31 cellular contexts compared by ENCODE assay signal in genomic region chr12:79982371-79983062, GRCh38. TPM values are rescaled to one million over a fixed set of nuclear protein-coding genes. Genes with fewer than 3 reads are reported as not detected.
DNase-seq lines count a peak whose midpoint lies in the region; ATAC-seq, FAIRE-seq and TF ChIP-seq lines count a peak whose summit lies in the region.
"Had no signal": no experiment of that assay in that cellular context is flagged by ENCODE, and none has a peak within 500 bp of the region (broad histone marks: within the 10 kb centered on the region; RNA-seq: fewer than 3 reads in every experiment).

No MANE protein-coding gene starts in this region.

- H3K27me3 ChIP-seq in RWPE2 (ENCODE audit: insufficient read depth, poor library complexity, severe bottlenecking) (no peaks in the 10 kb centered on the region), keratinocyte (ENCODE audit: control insufficient read depth, extremely low read depth, insufficient read depth, low read length) (no peaks in the 10 kb centered on the region)
- H3K27me3 ChIP-seq: ascending aorta; BLaER1 treated with 17β-estradiol and CSF1 and Interleukin-3, amounts not matched to agents 10 nM and 100 nM; heart left ventricle; testis had no signal

- no peak for TF ChIP-seq CTCF in RWPE2 (IDR thresholded peaks at IDR 0.05; ENCODE audit: poor library complexity, severe bottlenecking)
- TF ChIP-seq CTCF in keratinocyte (optimal IDR thresholded peaks at IDR 0.05 in 1 of 3, IDR thresholded peaks at IDR 0.05 in 1 of 3, conservative IDR thresholded peaks at IDR 0.05 in 1 of 3; ENCODE audit: extremely low read depth in 1 of 3, insufficient read depth in 2 of 3, low read length in 3 of 3) = no peak
- no peak for TF ChIP-seq CTCF in OCI-LY7 (conservative IDR thresholded peaks at IDR 0.05; ENCODE audit: low read length)

- H2AFZ ChIP-seq in keratinocyte (ENCODE audit: control insufficient read depth, low read length) = no peak overlapping the region
- no peak overlapping the region for H2AFZ ChIP-seq in OCI-LY7 (ENCODE audit: low read length)

- FAIRE-seq in keratinocyte (lab: Jason Lieb, UNC) = peak; percentile 5
- FAIRE-seq: A204.1, HepG2, kidney, small intestine, TTC549 had no signal

- dilution Hi-C loops in keratinocyte (cut with MboI; ENCODE audit: extremely low pct_ligation_motif_present, low sequenced_read_pairs) = no loop called here

- no peaks in the 10 kb centered on the region for H3K79me2 ChIP-seq in keratinocyte (ENCODE audit: control insufficient read depth, insufficient read depth, low read length)
- H3K79me2 ChIP-seq in OCI-LY7 (ENCODE audit: insufficient read depth, low read depth, low read length) = no peaks in the 10 kb centered on the region

- no peak for ATAC-seq in RWPE2 (ENCODE audit: low read depth)
- no peak for ATAC-seq in GM18520 (IDR thresholded peaks at IDR 0.05; ENCODE audit: unreplicated experiment)
- ATAC-seq in GM21367 (IDR thresholded peaks at IDR 0.05; ENCODE audit: unreplicated experiment) = no peak
- ATAC-seq: activated T-cell treated with anti-CD3 and anti-CD28 coated beads, Interleukin-2, amount 50 U/mL, for 4 hours; heart left ventricle; HepG2; left ventricle myocardium superior; stimulated activated naive CD8-positive, alpha-beta T cell treated with anti-CD3 and anti-CD28 coated beads, Interleukin-15, Interleukin-2, amounts not matched to agents 100 U/mL and 50 U/mL, for 24 hours had no signal

- H4K20me1 ChIP-seq in keratinocyte (ENCODE audit: control insufficient read depth, extremely low read depth, insufficient read depth, low read length) (no peaks in the 10 kb centered on the region), OCI-LY7 (ENCODE audit: insufficient read depth, low read length) (no peaks in the 10 kb centered on the region)
- H4K20me1 ChIP-seq: BLaER1 treated with 17β-estradiol and CSF1 and Interleukin-3, amounts not matched to agents 10 nM and 100 nM had no signal

- DNase-seq in AG08395 (ENCODE audit: low spot score) (peak; percentile 5), EH (ENCODE audit: low read depth) (peak; percentile 27), RWPE2 (ENCODE audit: low spot score) (no peak), keratinocyte (ENCODE audit: low read depth, low spot score) (no peak), OCI-LY7 (ENCODE audit: low spot score) (no peak), activated T-cell treated with anti-CD3 and anti-CD28 coated beads for 4 hours (no peak)
- DNase-seq: activated gamma-delta T cell treated with Interleukin-2 at 50 U/mL for 16 hours; activated naive CD8-positive, alpha-beta T cell treated with anti-CD3 and anti-CD28 coated beads, Interleukin-2, amount 10 ng/mL, durations not matched to agents 7 days and 5 days; activated T-cell treated with anti-CD3 and anti-CD28 coated beads, Interleukin-2, amount 50 U/mL, for 4 hours; caudate nucleus; COR-L47; erythroblast; heart left ventricle; kidney; left ventricle myocardium superior; NCI-H1092 treated with DMSO at 0.1 percent for 48 hours; NCI-H187 treated with DMSO at 0.1 percent for 48 hours; NCI-H2171 treated with DMSO at 0.1 percent for 48 hours; NCI-H510A; stimulated activated CD4-positive, alpha-beta T cell treated with anti-CD3 and anti-CD28 coated beads, Interleukin-1b, Interleukin-23, amount 100 ng/mL, for 48 hours; stimulated activated naive CD8-positive, alpha-beta T cell treated with anti-CD3 and anti-CD28 coated beads, Interleukin-15, Interleukin-2, amounts not matched to agents 100 U/mL and 50 U/mL, for 24 hours; testis had no signal

- no peaks in the 10 kb centered on the region for H3K36me3 ChIP-seq in RWPE2 (ENCODE audit: low read depth)
- H3K36me3 ChIP-seq in keratinocyte (ENCODE audit: control insufficient read depth in 2 of 2, extremely low read depth in 1 of 2, insufficient read depth in 2 of 2, low read length in 2 of 2) = no peaks in the 10 kb centered on the region
- no peaks in the 10 kb centered on the region for H3K36me3 ChIP-seq in OCI-LY7 (ENCODE audit: insufficient read depth, low read length)
- H3K36me3 ChIP-seq: ascending aorta; BLaER1 treated with 17β-estradiol and CSF1 and Interleukin-3, amounts not matched to agents 10 nM and 100 nM; heart left ventricle had no signal

- H3K27ac ChIP-seq in RWPE2 (ENCODE audit: poor library complexity, severe bottlenecking) (peak overlapping the region; percentile 95), keratinocyte (ENCODE audit: control insufficient read depth, insufficient read depth, low read length) (no peak overlapping the region), OCI-LY7 (ENCODE audit: low read depth, low read length, poor library complexity, severe bottlenecking) (no peak overlapping the region)
- H3K27ac ChIP-seq: ascending aorta; BLaER1 treated with 17β-estradiol and CSF1 and Interleukin-3, amounts not matched to agents 10 nM and 100 nM; heart left ventricle; SK-N-MC had no signal

- intact Hi-C loops in OCI-LY7 (cut with micrococcal nuclease; ENCODE audit: unreplicated experiment) = no loop called here

- H3K4me2 ChIP-seq in keratinocyte (ENCODE audit: control insufficient read depth, extremely low read depth, insufficient read depth, low read depth, low read length) (no peak overlapping the region), OCI-LY7 (ENCODE audit: low read length) (no peak overlapping the region)

- CTCF ChIA-PET in OCI-LY7 (lab: Charles Lee; ENCODE audit: unreplicated experiment) = no interaction called here

- no peak overlapping the region for H3K9ac ChIP-seq in keratinocyte (ENCODE audit: control insufficient read depth, extremely low read depth, insufficient read depth, low read length)
- H3K9ac ChIP-seq: BLaER1 treated with 17β-estradiol and CSF1 and Interleukin-3, amounts not matched to agents 10 nM and 100 nM had no signal

- no peaks in the 10 kb centered on the region for H3K9me1 ChIP-seq in keratinocyte (ENCODE audit: control insufficient read depth, extremely low read depth, insufficient read depth, low read length)

- H3K4me1 ChIP-seq in RWPE2 (ENCODE audit: insufficient read depth, poor library complexity, severe bottlenecking) = peaks cover 13% of the 10 kb centered on the region
- peaks cover 16% of the 10 kb centered on the region for H3K4me1 ChIP-seq in keratinocyte (ENCODE audit: control insufficient read depth, extremely low read depth, insufficient read depth, low read length)
- H3K4me1 ChIP-seq in OCI-LY7 (ENCODE audit: insufficient read depth, low read length, poor library complexity, severe bottlenecking) = no peaks in the 10 kb centered on the region
- H3K4me1 ChIP-seq: ascending aorta; BLaER1 treated with 17β-estradiol and CSF1 and Interleukin-3, amounts not matched to agents 10 nM and 100 nM had no signal

- BruUV-seq in OCI-LY7 (replicated peaks; lab: Mats Ljungman, UMichigan) = no TSS peak

- H3K9me2 ChIP-seq in OCI-LY7 (ENCODE audit: insufficient read depth, low read length) = no peaks in the 10 kb centered on the region

- no peak overlapping the region for H3K4me3 ChIP-seq in RWPE2 (ENCODE audit: severe bottlenecking)
- H3K4me3 ChIP-seq in keratinocyte (ENCODE audit: control insufficient read depth in 2 of 3, extremely low read depth in 1 of 3, insufficient read depth in 2 of 3, low read depth in 1 of 3, low read length in 3 of 3) = no peak overlapping the region
- H3K4me3 ChIP-seq in OCI-LY7 (ENCODE audit: low read depth, low read length, poor library complexity, severe bottlenecking) = no peak overlapping the region
- H3K4me3 ChIP-seq: ascending aorta; BLaER1 treated with 17β-estradiol and CSF1 and Interleukin-3, amounts not matched to agents 10 nM and 100 nM; heart left ventricle; SK-N-MC; testis had no signal

- H3K9me3 ChIP-seq in RWPE2 (ENCODE audit: severe bottlenecking) (no peaks in the 10 kb centered on the region), keratinocyte (ENCODE audit: control insufficient read depth, low read depth, low read length) (no peaks in the 10 kb centered on the region), OCI-LY7 (ENCODE audit: low read length) (no peaks in the 10 kb centered on the region)
- H3K9me3 ChIP-seq: ascending aorta; BLaER1 treated with 17β-estradiol and CSF1 and Interleukin-3, amounts not matched to agents 10 nM and 100 nM; heart left ventricle; testis had no signal

- POLR2A ChIA-PET in OCI-LY7 (lab: Charles Lee) = interaction anchor here (0.7 kb wide), 1 partner anchor 563 kb away, joined by 3 read pairs; no protein-coding TSS in a partner anchor

RNA-seq across cellular contexts. Expression of gene PPP1R12A, which starts 47.6 kb away (rescaled TPM):
- polyA plus RNA-seq in keratinocyte = 23.8 to 45.2 TPM (median 42.4 TPM) in 3 replicates
- 276 TPM for polyA plus RNA-seq in keratinocyte (2011; ENCODE audit: low read depth)
- polyA plus RNA-seq in keratinocyte (2011; cell fraction: cytosol; rRNA removed) = 17.5 and 26.7 TPM in 2 replicates
- polyA plus RNA-seq in keratinocyte (2011; cell fraction: nucleus; rRNA removed) = 39.5 and 59.5 TPM in 2 replicates
- polyA plus RNA-seq in keratinocyte (2012; ENCODE audit: low replicate concordance) = 37.1 and 43.5 TPM in 2 replicates
- 24.4 to 74.1 TPM (median 37.9 TPM) in 3 replicates for polyA minus RNA-seq in keratinocyte
- polyA minus RNA-seq in keratinocyte (2011; cell fraction: cytosol; rRNA and poly(A)+ RNA removed) = 35.7 TPM
- polyA minus RNA-seq in keratinocyte (2011; cell fraction: nucleus; rRNA and poly(A)+ RNA removed) = 64.7 and 149 TPM in 2 replicates
- 44.5 and 75.3 TPM in 2 replicates for total RNA-seq in OCI-LY7 (2014; rRNA removed; shearing (Covaris generic))
- total RNA-seq in OCI-LY7 (2022) = 65.1 and 75.2 TPM in 2 replicates

Comparison
In these comparisons a context has a peak if more than half of its experiments do, and no peak if none do; other contexts are left out.
1. DNase-seq: peak in AG08395 (single experiment) and EH (single experiment); none in RWPE2 (single experiment), keratinocyte (single experiment), OCI-LY7 (single experiment) and activated T-cell treated with anti-CD3 and anti-CD28 coated beads for 4 hours (single experiment).